13 cellular contexts compared by ENCODE assay signal in genomic region chr3:146970236-146970635, GRCh38.
"Had no signal": no experiment of that assay in that cellular context is flagged by ENCODE, and none has a peak within 500 bp of the region (broad histone marks: within the 10 kb centered on the region; RNA-seq: fewer than 3 reads in every experiment).

No MANE protein-coding gene starts in this region.

- H3K27me3 ChIP-seq: transverse colon, uterus had no signal

- H3K9me3 ChIP-seq: lower lobe of right lung, transverse colon, uterus had no signal

- H3K27ac ChIP-seq: lower lobe of right lung, transverse colon, uterus had no signal

- DNase-seq: activated CD4-positive, alpha-beta T cell treated with anti-CD3 and anti-CD28 coated beads, Interleukin-2, amount 10 ng/mL, durations not matched to agents 24 days and 14 days; activated CD8-positive, alpha-beta T cell treated with anti-CD3 and anti-CD28 coated beads for 36 hours; activated naive CD4-positive, alpha-beta T cell treated with anti-CD3 and anti-CD28 coated beads for 36 hours; activated T-cell treated with anti-CD3 and anti-CD28 coated beads, Interleukin-2, amount 50 U/mL, for 24 hours; aorta; lower lobe of right lung; stimulated activated CD4-positive, alpha-beta T cell treated with anti-CD3 and anti-CD28 coated beads, Interleukin-12 subunit alpha, Interleukin-12 subunit beta, amount 100 ng/mL, for 4 hours; stimulated activated CD4-positive, alpha-beta T cell treated with anti-CD3 and anti-CD28 coated beads, Interleukin-2, amount 100 ng/mL, for 24 hours; stimulated activated naive CD8-positive, alpha-beta T cell treated with anti-CD3 and anti-CD28 coated beads, Interleukin-15, Interleukin-2, amounts not matched to agents 100 U/mL and 50 U/mL, for 24 hours; T-helper 1 cell; T-helper 9 cell; transverse colon; uterus had no signal

- ATAC-seq: activated CD8-positive, alpha-beta T cell treated with anti-CD3 and anti-CD28 coated beads for 36 hours; lower lobe of right lung; stimulated activated naive CD8-positive, alpha-beta T cell treated with anti-CD3 and anti-CD28 coated beads, Interleukin-15, Interleukin-2, amounts not matched to agents 100 U/mL and 50 U/mL, for 24 hours had no signal

- H3K4me3 ChIP-seq: lower lobe of right lung, transverse colon, uterus had no signal

- H3K4me1 ChIP-seq: lower lobe of right lung, transverse colon, uterus had no signal

- H3K36me3 ChIP-seq: lower lobe of right lung, transverse colon, uterus had no signal
